Comparison of ENCODE assay signal across 9 cellular contexts in the genomic region with DNA sequence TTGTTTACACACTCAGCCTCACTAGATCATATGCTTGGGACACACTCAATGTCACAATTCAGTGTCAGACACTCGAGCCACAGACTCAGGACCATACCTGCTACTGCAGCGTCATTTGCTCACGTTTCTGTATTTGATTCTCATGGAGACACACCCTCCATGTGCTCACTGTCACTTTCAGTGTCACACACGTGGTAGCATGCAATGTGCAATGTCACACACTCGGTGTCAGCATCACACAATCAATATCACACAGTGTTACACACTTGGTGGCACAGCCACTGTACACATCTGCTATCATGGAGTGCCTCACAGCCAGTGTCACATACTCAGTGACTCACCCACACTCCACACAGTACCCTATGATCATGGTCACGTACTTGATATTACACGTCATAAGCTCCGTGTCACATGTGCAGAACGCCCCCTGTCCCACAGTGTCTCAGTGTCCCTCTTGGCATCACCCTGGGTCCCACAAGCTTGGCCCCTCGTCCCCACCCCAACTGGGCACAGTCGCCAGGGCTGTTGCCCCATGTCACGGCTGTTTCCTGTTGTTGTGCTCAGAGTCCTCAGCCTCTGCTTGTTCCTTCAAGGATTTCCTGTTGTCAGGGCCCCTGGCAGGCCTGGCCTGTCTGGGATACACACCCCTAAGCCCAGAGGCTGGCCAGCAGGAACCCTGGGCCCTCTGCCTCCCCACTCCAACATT. TPM values are rescaled to one million over a fixed set of nuclear protein-coding genes. Genes with fewer than 3 reads are reported as not detected.
A peak's percentile ranks its signal among the peaks of the same experiment; 100 is the strongest.
DNase-seq lines count a peak whose midpoint lies in the region; ATAC-seq, FAIRE-seq and TF ChIP-seq lines count a peak whose summit lies in the region.
"Had no signal": no experiment of that assay in that cellular context is flagged by ENCODE, and none has a peak within 500 bp of the region (broad histone marks: within the 10 kb centered on the region; RNA-seq: fewer than 3 reads in every experiment).

No MANE protein-coding gene starts in this region.

- H3K9me3 Mint-ChIP-seq in WTC11 (no peaks in the 10 kb centered on the region), mesothelial cell of epicardium (peaks cover 6% of the 10 kb centered on the region)
- H3K9me3 Mint-ChIP-seq: T-cell had no signal

- H4K20me1 ChIP-seq in H1 (replicated peaks in 1 of 2; ENCODE audit: control insufficient read depth in 1 of 2, insufficient read depth in 2 of 2, low read length in 2 of 2) = peaks cover 0 to 2% of the 10 kb centered on the region in 2 experiments

- 0 out of 2 replicates have a peak overlapping the region, but pooled peaks have one; percentile 22 for H2BK5ac ChIP-seq in H1 (ENCODE audit: low read depth, low read length)
- no peak overlapping the region for H2BK5ac ChIP-seq in mesendoderm (ENCODE audit: low read length)

- no peak overlapping the region for H2BK120ac ChIP-seq in H1 (replicated peaks; ENCODE audit: low read depth, low read length)
- no peak overlapping the region for H2BK120ac ChIP-seq in mesendoderm (ENCODE audit: low read depth, low read length)

- H3K4me1 Mint-ChIP-seq in WTC11 (peaks cover 3% of the 10 kb centered on the region), mesothelial cell of epicardium (peaks cover 7% of the 10 kb centered on the region)

- 89% methylated on average over 12 of the region's 12 CpGs; no CpG with 5 or more reads in 1 of the 2 experiments for WGBS in H1 (ENCODE audit: extremely low coverage in 1 of 2, insufficient coverage in 1 of 2, insufficient read length in 1 of 2, insufficient replicate concordance in 2 of 2, low coverage in 1 of 2, low lambda C conversion rate in 2 of 2, missing lambda C conversion rate in 1 of 2), 2 experiments
- WGBS in mesendoderm (ENCODE audit: extremely low coverage, insufficient coverage, low lambda C conversion rate) = no CpG with 5 or more reads among the region's 12 CpGs
- WGBS in suprapubic skin = 80% methylated on average over 12 of the region's 12 CpGs

- H4K5ac ChIP-seq in H1 (ENCODE audit: insufficient read length, low read depth, low read length) (no peak overlapping the region), mesendoderm (ENCODE audit: low read length) (no peak overlapping the region)

- 0 out of 7 replicates have a peak overlapping the region, but pooled peaks of 1 of the 4 experiments have one; percentile 4 for H3K9ac ChIP-seq in H1 (replicated peaks in 1 of 4; ENCODE audit: extremely low read depth in 1 of 4, low read depth in 3 of 4, low read length in 3 of 4)
- H3K9ac ChIP-seq in mesendoderm (ENCODE audit: low read length) = no peak overlapping the region

- H3K4ac ChIP-seq in H1 (replicated peaks; ENCODE audit: insufficient read length, low read depth, low read length) (no peak overlapping the region), mesendoderm (ENCODE audit: low read depth, low read length) (no peak overlapping the region)

- H3K36me3 ChIP-seq in H1 (ENCODE audit: control insufficient read depth in 2 of 4, insufficient read depth in 4 of 4, low read length in 3 of 4) (no peaks in the 10 kb centered on the region), mesendoderm (ENCODE audit: control insufficient read depth, insufficient read depth, low read length) (no peaks in the 10 kb centered on the region), suprapubic skin (no peaks in the 10 kb centered on the region)

- no peak overlapping the region for H4K91ac ChIP-seq in H1 (replicated peaks; ENCODE audit: insufficient read length, low read length)

- no peak overlapping the region for H3K4me2 ChIP-seq in H1 (ENCODE audit: insufficient read depth in 1 of 2, low read depth in 2 of 2, low read length in 2 of 2)
- H3K4me2 ChIP-seq in mesendoderm (ENCODE audit: low read length) = no peak overlapping the region

- no peak for FAIRE-seq in H1 (lab: Jason Lieb, UNC)

- TF ChIP-seq EP300 in H1 (IDR thresholded peaks at IDR 0.05; ENCODE audit: borderline replicate concordance in 1 of 2, low read depth in 2 of 2, low read length in 2 of 2) (no peak), suprapubic skin (IDR thresholded peaks at IDR 0.05) (no peak)

- H3K14ac ChIP-seq in H1 (ENCODE audit: insufficient read length) = no peak overlapping the region

- H3K27me3 ChIP-seq in H1 (replicated peaks in 1 of 4; ENCODE audit: control insufficient read depth in 3 of 4, extremely low read depth in 1 of 4, insufficient read depth in 3 of 4, low read length in 3 of 4) = peaks cover 0 to 5% (median 0%) of the 10 kb centered on the region in 4 experiments; a peak in 1 of 7 replicates
- no peaks in the 10 kb centered on the region for H3K27me3 ChIP-seq in mesendoderm (ENCODE audit: insufficient read depth, low read length, poor library complexity)
- H3K27me3 ChIP-seq in suprapubic skin = no peaks in the 10 kb centered on the region

- H3K4me3 Mint-ChIP-seq in WTC11 = no peak overlapping the region
- no peak overlapping the region for H3K4me3 Mint-ChIP-seq in mesothelial cell of epicardium
- H3K4me3 Mint-ChIP-seq: T-cell had no signal

- no peak overlapping the region for H3K18ac ChIP-seq in H1 (ENCODE audit: extremely low read depth, low read length)
- no peak overlapping the region for H3K18ac ChIP-seq in mesendoderm (ENCODE audit: low read length)

- H3K27ac Mint-ChIP-seq in WTC11 = no peak overlapping the region
- no peak overlapping the region for H3K27ac Mint-ChIP-seq in mesothelial cell of epicardium
- H3K27ac Mint-ChIP-seq: T-cell had no signal

- H2AK5ac ChIP-seq in H1 (ENCODE audit: low read depth, low read length) (peak overlapping the region; percentile 56; the same call in 1 of the 2 replicates), mesendoderm (ENCODE audit: low read length) (no peak overlapping the region)

- H3K4me1 ChIP-seq in H1 (replicated peaks in 1 of 4; ENCODE audit: control insufficient read depth in 3 of 4, insufficient read depth in 4 of 4, low read length in 3 of 4) = peaks cover 0 to 5% (median 3%) of the 10 kb centered on the region in 4 experiments; a peak in 3 of 7 replicates
- H3K4me1 ChIP-seq in mesendoderm (ENCODE audit: control insufficient read depth, low read depth, low read length) = peaks cover 9% of the 10 kb centered on the region
- peaks cover 20% of the 10 kb centered on the region for H3K4me1 ChIP-seq in suprapubic skin

- H2AFZ ChIP-seq in H1 (ENCODE audit: low read length) = no peak overlapping the region

- H3K36me3 Mint-ChIP-seq in WTC11 = no peaks in the 10 kb centered on the region
- H3K36me3 Mint-ChIP-seq in mesothelial cell of epicardium = no peaks in the 10 kb centered on the region
- H3K36me3 Mint-ChIP-seq: T-cell had no signal

- H3K23ac ChIP-seq in H1 (ENCODE audit: insufficient read length) = no peak overlapping the region
- no peak overlapping the region for H3K23ac ChIP-seq in mesendoderm (ENCODE audit: low read length)

- POLR2A ChIA-PET in WTC11 (lab: Charles Lee) (no interaction called here), H1 (lab: Charles Lee; ENCODE audit: partially characterized antibody) (interaction anchor here (1.4 kb wide), 1 partner anchor 23 kb away, joined by 4 read pairs; no protein-coding TSS in a partner anchor)

- TF ChIP-seq RAD21 in H1 (IDR thresholded peaks at IDR 0.05 in 1 of 2, conservative IDR thresholded peaks at IDR 0.05 in 1 of 2; ENCODE audit: low read depth in 2 of 2, low read length in 2 of 2) = no peak

- 0 out of 2 replicates have a peak overlapping the region, but pooled peaks have one; percentile 38 for H4K8ac ChIP-seq in H1 (ENCODE audit: extremely low read depth, insufficient read depth, low read length)
- H4K8ac ChIP-seq in mesendoderm (ENCODE audit: low read depth, low read length) = no peak overlapping the region

- H3K27me3 Mint-ChIP-seq in WTC11 (ENCODE audit: low read depth) (peaks cover 6% of the 10 kb centered on the region; the same call in 1 of the 2 replicates), mesothelial cell of epicardium (ENCODE audit: low read depth) (peaks cover 28% of the 10 kb centered on the region)

- H3K9me3 ChIP-seq in H1 (ENCODE audit: insufficient read depth in 2 of 2, low read depth in 1 of 2, low read length in 1 of 2) (no peaks in the 10 kb centered on the region), suprapubic skin (no peaks in the 10 kb centered on the region)

- H3K79me2 ChIP-seq in H1 (ENCODE audit: control insufficient read depth in 1 of 2, insufficient read depth in 2 of 2, low read length in 2 of 2) = no peaks in the 10 kb centered on the region
- H3K79me2 ChIP-seq in mesendoderm (ENCODE audit: control insufficient read depth, insufficient read depth, low read length) = no peaks in the 10 kb centered on the region

- H2BK20ac ChIP-seq in H1 (ENCODE audit: low read length) = no peak overlapping the region

- H3K79me1 ChIP-seq in H1 (ENCODE audit: low read depth, low read length) = no peaks in the 10 kb centered on the region
- H3K79me1 ChIP-seq in mesendoderm (ENCODE audit: low read length) = no peaks in the 10 kb centered on the region

- no peak overlapping the region for H2BK12ac ChIP-seq in H1 (ENCODE audit: low read depth, low read length)

- no peak overlapping the region for H3K4me3 ChIP-seq in H1 (ENCODE audit: extremely low read depth in 1 of 4, insufficient read depth in 2 of 4, low read depth in 3 of 4, low read length in 4 of 4)
- no peak overlapping the region for H3K4me3 ChIP-seq in mesendoderm (ENCODE audit: low read length)
- H3K4me3 ChIP-seq in suprapubic skin = no peak overlapping the region

- H3K56ac ChIP-seq in H1 (replicated peaks; ENCODE audit: insufficient read length, low read depth, low read length) (no peak overlapping the region), mesendoderm (ENCODE audit: low read length) (peak overlapping the region; percentile 2)

- TF ChIP-seq CTCF in WTC11 (IDR thresholded peaks at IDR 0.05) (no peak), H1 (IDR thresholded peaks at IDR 0.05; ENCODE audit: control extremely low read depth in 1 of 3, insufficient read depth in 1 of 3, low read depth in 1 of 3, low read length in 3 of 3) (no peak), suprapubic skin (IDR thresholded peaks at IDR 0.05) (no peak), mesothelial cell of epicardium (IDR thresholded peaks at IDR 0.05; ENCODE audit: unreplicated experiment) (no peak)

- H2BK15ac ChIP-seq in H1 (ENCODE audit: low read length) (no peak overlapping the region), mesendoderm (replicated peaks; ENCODE audit: low read depth) (no peak overlapping the region)

- H3K23me2 ChIP-seq in H1 (ENCODE audit: low read depth, low read length) = no peaks in the 10 kb centered on the region

- CTCF ChIA-PET in WTC11 (lab: Charles Lee) (interaction anchor here (0.5 to 6.7 kb wide), 4 partner anchors 24 to 481 kb away, joined by 3 to 43 read pairs (median 10); no protein-coding TSS in a partner anchor), H1 (lab: Charles Lee; ENCODE audit: partially characterized antibody) (interaction anchor here (0.6 to 36.9 kb wide), 5 partner anchors 12 to 38 kb away, joined by 4 to 624 read pairs (median 8); no protein-coding TSS in a partner anchor)

- ATAC-seq in WTC11 = no peak
- ATAC-seq in HG03442 (IDR thresholded peaks at IDR 0.05; ENCODE audit: unreplicated experiment) = no peak
- ATAC-seq: T-cell had no signal

- DNase-seq in WTC11 (ENCODE audit: low spot score) = no peak
- DNase-seq in H1 (ENCODE audit: low read depth in 1 of 2, low spot score in 2 of 2) = no peak
- no peak for DNase-seq in mesendoderm
- peak in 1 of 2 donors; percentile 81 for DNase-seq in suprapubic skin (ENCODE audit: low spot score in 2 of 2)
- DNase-seq in superior temporal gyrus (ENCODE audit: extremely low spot score) = no peak
- no peak for DNase-seq in mesothelial cell of epicardium (ENCODE audit: low spot score in 2 of 2, unreplicated experiment in 2 of 2)
- DNase-seq: NCI-H1436 treated with DMSO at 0.1 percent for 48 hours, T-cell had no signal

- no peak overlapping the region for H3K27ac ChIP-seq in H1 (ENCODE audit: low read depth, low read length)
- H3K27ac ChIP-seq in mesendoderm (ENCODE audit: low read depth, low read length) = no peak overlapping the region
- peak overlapping the region; percentile 39 for H3K27ac ChIP-seq in suprapubic skin

- TF ChIP-seq POLR2A in H1 (IDR thresholded peaks at IDR 0.05; ENCODE audit: control extremely low read depth in 1 of 2, low read depth in 2 of 2, low read length in 2 of 2) = no peak
- no peak for TF ChIP-seq POLR2A in suprapubic skin (IDR thresholded peaks at IDR 0.05)

RNA-seq across cellular contexts. Expression of a gene that starts 49.6 kb away (rescaled TPM):
- total RNA-seq in WTC11 (2021) (3.7 to 5.0 TPM (median 4.9 TPM) in 3 replicates), suprapubic skin (10 to 100 TPM in 3 of 4 donors, 1 to 10 TPM in 1; 5.4 to 49.9 (median 31.2) TPM), mesothelial cell of epicardium (0.63 to 1.4 TPM (median 1.1 TPM) in 3 replicates)
- total RNA-seq in H1 (2021; fragmentation: NEBNext Ultra II Directional; extraction: Animal tissue kit (Norgen Biotek cat#: 25700)) = 3.4 and 5.0 TPM in 2 replicates
- polyA plus RNA-seq in H1 (2011; rRNA removed) = 7.1 and 10.0 TPM in 2 replicates
- polyA plus RNA-seq in H1 (2011; cell fraction: cytosol; rRNA removed) = 5.7 TPM
- 14.6 TPM for polyA plus RNA-seq in H1 (2011; cell fraction: nucleus; rRNA removed)
- 1.8 to 6.8 TPM (median 3.9 TPM) in 4 replicates for polyA plus RNA-seq in H1 (2012, experiment 1 of 2)
- polyA plus RNA-seq in H1 (2012, experiment 2 of 2) = 2.9 TPM
- polyA plus RNA-seq in H1 (2013, experiment 1 of 2) = 4.1 TPM
- polyA plus RNA-seq in H1 (2013, experiment 2 of 2) = 4.8 TPM
- 5.9 and 10.1 TPM in 2 replicates for polyA minus RNA-seq in H1 (2011; rRNA and poly(A)+ RNA removed)
- polyA minus RNA-seq in H1 (2011; cell fraction: cytosol; rRNA and poly(A)+ RNA removed) = 2.1 TPM
- 6.0 TPM for polyA minus RNA-seq in H1 (2011; cell fraction: nucleus; rRNA and poly(A)+ RNA removed)
- 3.9 TPM for polyA plus RNA-seq in mesendoderm (2013, experiment 1 of 2)
- 4.0 TPM for polyA plus RNA-seq in mesendoderm (2013, experiment 2 of 2)
